1 cellular context compared by ENCODE assay signal in the genomic region with DNA sequence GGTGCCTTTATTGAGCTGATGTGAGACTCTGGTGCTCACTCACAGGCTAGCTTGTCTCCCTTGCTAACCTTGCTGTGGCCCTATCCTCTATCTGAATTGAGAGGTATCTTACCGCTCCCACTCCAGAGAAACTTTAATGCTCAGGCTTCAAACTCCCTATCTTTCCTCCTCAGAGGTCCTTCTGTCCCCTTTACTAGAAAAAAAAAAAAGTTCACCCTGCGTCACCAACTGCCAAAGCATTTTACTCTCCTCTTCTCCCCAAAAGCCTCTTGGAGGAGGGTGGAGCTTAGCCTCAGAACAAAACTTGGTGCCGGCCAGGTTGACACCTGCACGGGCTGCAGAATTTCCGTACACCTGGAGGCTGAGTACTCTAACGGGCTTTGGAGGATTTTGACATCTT.
TF ChIP-seq lines count a peak whose summit lies in the region.

No MANE protein-coding gene starts in this region.

TF ChIP-seq in K562, 482 proteins besides CTCF, POLR2A, EP300 and RAD21 (continued from another document and continues in another):
- TF ChIP-seq RFX5 (IDR thresholded peaks at IDR 0.05; ENCODE audit: low read depth, low read length) (no peak), SOX6 (IDR thresholded peaks at IDR 0.05) (peak; percentile 40; the same call in 1 of the 2 replicates), TSC22D4 (tag; IDR thresholded peaks at IDR 0.05) (no peak), JUNB (CRISPR knock-in tag; conservative IDR thresholded peaks at IDR 0.05) (no peak), TFAM (CRISPR knock-in tag; conservative IDR thresholded peaks at IDR 0.05) (no peak), ZNF23 (CRISPR knock-in tag; IDR thresholded peaks at IDR 0.05) (no peak), NFE2 (IDR thresholded peaks at IDR 0.05; ENCODE audit: low read depth) (no peak), E2F3 (CRISPR knock-in tag; IDR thresholded peaks at IDR 0.05) (no peak), ZKSCAN8 (CRISPR knock-in tag; IDR thresholded peaks at IDR 0.05) (no peak), FOXJ3 (CRISPR knock-in tag; IDR thresholded peaks at IDR 0.05) (no peak), SUPT5H (IDR thresholded peaks at IDR 0.05) (no peak), SMAD4 (CRISPR knock-in tag; conservative IDR thresholded peaks at IDR 0.05) (0 out of 2 replicates have a peak, but pooled peaks have one; percentile 54), NR3C1 (CRISPR knock-in tag; IDR thresholded peaks at IDR 0.05) (no peak), ZFP30 (CRISPR knock-in tag; IDR thresholded peaks at IDR 0.05; ENCODE audit: borderline replicate concordance) (no peak), NCOA2 (IDR thresholded peaks at IDR 0.05; ENCODE audit: partially characterized antibody in 2 of 2) (no peak), ZNF232 (CRISPR knock-in tag; IDR thresholded peaks at IDR 0.05) (no peak), TAL1 (IDR thresholded peaks at IDR 0.05) (peak; percentile 83), RBM14 (IDR thresholded peaks at IDR 0.05; ENCODE audit: borderline replicate concordance, insufficient read depth, low read depth, low read length) (no peak)
- TF ChIP-seq, protein P1, sequence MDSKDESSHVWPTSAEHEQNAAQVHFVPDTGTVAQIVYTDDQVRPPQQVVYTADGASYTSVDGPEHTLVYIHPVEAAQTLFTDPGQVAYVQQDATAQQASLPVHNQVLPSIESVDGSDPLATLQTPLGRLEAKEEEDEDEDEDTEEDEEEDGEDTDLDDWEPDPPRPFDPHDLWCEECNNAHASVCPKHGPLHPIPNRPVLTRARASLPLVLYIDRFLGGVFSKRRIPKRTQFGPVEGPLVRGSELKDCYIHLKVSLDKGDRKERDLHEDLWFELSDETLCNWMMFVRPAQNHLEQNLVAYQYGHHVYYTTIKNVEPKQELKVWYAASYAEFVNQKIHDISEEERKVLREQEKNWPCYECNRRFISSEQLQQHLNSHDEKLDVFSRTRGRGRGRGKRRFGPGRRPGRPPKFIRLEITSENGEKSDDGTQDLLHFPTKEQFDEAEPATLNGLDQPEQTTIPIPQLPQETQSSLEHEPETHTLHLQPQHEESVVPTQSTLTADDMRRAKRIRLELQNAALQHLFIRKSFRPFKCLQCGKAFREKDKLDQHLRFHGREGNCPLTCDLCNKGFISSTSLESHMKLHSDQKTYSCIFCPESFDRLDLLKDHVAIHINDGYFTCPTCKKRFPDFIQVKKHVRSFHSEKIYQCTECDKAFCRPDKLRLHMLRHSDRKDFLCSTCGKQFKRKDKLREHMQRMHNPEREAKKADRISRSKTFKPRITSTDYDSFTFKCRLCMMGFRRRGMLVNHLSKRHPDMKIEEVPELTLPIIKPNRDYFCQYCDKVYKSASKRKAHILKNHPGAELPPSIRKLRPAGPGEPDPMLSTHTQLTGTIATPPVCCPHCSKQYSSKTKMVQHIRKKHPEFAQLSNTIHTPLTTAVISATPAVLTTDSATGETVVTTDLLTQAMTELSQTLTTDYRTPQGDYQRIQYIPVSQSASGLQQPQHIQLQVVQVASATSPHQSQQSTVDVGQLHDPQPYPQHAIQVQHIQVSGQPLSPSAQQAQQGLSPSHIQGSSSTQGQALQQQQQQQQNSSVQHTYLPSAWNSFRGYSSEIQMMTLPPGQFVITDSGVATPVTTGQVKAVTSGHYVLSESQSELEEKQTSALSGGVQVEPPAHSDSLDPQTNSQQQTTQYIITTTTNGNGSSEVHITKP (IDR thresholded peaks at IDR 0.05; ENCODE audit: partially characterized antibody) = peak; percentile 34
- TF ChIP-seq, protein P2, sequence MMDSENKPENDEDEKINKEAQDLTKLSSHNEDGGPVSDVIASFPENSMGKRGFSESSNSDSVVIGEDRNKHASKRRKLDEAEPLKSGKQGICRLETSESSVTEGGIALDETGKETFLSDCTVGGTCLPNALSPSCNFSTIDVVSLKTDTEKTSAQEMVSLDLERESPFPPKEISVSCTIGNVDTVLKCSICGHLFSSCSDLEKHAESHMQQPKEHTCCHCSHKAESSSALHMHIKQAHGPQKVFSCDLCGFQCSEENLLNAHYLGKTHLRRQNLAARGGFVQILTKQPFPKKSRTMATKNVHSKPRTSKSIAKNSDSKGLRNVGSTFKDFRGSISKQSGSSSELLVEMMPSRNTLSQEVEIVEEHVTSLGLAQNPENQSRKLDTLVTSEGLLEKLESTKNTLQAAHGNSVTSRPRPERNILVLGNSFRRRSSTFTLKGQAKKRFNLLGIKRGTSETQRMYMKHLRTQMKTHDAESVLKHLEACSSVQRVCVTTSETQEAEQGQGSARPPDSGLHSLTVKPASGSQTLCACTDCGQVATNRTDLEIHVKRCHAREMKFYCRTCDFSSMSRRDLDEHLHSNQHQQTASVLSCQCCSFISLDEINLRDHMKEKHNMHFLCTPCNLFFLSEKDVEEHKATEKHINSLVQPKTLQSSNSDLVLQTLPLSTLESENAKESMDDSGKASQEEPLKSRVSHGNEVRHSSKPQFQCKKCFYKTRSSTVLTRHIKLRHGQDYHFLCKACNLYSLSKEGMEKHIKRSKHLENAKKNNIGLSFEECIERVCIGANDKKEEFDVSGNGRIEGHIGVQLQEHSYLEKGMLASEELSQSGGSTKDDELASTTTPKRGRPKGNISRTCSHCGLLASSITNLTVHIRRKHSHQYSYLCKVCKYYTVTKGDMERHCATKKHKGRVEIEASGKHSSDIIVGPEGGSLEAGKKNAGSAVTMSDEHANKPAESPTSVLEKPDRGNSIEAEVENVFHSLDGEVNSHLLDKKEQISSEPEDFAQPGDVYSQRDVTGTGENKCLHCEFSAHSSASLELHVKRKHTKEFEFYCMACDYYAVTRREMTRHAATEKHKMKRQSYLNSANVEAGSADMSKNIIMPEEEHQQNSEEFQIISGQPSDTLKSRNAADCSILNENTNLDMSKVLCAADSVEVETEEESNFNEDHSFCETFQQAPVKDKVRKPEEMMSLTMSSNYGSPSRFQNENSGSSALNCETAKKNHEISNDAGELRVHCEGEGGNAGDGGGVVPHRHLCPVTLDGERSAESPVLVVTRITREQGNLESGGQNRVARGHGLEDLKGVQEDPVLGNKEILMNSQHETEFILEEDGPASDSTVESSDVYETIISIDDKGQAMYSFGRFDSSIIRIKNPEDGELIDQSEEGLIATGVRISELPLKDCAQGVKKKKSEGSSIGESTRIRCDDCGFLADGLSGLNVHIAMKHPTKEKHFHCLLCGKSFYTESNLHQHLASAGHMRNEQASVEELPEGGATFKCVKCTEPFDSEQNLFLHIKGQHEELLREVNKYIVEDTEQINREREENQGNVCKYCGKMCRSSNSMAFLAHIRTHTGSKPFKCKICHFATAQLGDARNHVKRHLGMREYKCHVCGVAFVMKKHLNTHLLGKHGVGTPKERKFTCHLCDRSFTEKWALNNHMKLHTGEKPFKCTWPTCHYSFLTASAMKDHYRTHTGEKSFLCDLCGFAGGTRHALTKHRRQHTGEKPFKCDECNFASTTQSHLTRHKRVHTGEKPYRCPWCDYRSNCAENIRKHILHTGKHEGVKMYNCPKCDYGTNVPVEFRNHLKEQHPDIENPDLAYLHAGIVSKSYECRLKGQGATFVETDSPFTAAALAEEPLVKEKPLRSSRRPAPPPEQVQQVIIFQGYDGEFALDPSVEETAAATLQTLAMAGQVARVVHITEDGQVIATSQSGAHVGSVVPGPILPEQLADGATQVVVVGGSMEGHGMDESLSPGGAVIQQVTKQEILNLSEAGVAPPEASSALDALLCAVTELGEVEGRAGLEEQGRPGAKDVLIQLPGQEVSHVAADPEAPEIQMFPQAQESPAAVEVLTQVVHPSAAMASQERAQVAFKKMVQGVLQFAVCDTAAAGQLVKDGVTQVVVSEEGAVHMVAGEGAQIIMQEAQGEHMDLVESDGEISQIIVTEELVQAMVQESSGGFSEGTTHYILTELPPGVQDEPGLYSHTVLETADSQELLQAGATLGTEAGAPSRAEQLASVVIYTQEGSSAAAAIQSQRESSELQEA (IDR thresholded peaks at IDR 0.05; ENCODE audit: low read depth) = no peak
- TF ChIP-seq, protein P3, sequence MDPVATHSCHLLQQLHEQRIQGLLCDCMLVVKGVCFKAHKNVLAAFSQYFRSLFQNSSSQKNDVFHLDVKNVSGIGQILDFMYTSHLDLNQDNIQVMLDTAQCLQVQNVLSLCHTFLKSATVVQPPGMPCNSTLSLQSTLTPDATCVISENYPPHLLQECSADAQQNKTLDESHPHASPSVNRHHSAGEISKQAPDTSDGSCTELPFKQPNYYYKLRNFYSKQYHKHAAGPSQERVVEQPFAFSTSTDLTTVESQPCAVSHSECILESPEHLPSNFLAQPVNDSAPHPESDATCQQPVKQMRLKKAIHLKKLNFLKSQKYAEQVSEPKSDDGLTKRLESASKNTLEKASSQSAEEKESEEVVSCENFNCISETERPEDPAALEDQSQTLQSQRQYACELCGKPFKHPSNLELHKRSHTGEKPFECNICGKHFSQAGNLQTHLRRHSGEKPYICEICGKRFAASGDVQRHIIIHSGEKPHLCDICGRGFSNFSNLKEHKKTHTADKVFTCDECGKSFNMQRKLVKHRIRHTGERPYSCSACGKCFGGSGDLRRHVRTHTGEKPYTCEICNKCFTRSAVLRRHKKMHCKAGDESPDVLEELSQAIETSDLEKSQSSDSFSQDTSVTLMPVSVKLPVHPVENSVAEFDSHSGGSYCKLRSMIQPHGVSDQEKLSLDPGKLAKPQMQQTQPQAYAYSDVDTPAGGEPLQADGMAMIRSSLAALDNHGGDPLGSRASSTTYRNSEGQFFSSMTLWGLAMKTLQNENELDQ (CRISPR knock-in tag; IDR thresholded peaks at IDR 0.05; ENCODE audit: borderline replicate concordance) = no peak
- TF ChIP-seq, protein P4, sequence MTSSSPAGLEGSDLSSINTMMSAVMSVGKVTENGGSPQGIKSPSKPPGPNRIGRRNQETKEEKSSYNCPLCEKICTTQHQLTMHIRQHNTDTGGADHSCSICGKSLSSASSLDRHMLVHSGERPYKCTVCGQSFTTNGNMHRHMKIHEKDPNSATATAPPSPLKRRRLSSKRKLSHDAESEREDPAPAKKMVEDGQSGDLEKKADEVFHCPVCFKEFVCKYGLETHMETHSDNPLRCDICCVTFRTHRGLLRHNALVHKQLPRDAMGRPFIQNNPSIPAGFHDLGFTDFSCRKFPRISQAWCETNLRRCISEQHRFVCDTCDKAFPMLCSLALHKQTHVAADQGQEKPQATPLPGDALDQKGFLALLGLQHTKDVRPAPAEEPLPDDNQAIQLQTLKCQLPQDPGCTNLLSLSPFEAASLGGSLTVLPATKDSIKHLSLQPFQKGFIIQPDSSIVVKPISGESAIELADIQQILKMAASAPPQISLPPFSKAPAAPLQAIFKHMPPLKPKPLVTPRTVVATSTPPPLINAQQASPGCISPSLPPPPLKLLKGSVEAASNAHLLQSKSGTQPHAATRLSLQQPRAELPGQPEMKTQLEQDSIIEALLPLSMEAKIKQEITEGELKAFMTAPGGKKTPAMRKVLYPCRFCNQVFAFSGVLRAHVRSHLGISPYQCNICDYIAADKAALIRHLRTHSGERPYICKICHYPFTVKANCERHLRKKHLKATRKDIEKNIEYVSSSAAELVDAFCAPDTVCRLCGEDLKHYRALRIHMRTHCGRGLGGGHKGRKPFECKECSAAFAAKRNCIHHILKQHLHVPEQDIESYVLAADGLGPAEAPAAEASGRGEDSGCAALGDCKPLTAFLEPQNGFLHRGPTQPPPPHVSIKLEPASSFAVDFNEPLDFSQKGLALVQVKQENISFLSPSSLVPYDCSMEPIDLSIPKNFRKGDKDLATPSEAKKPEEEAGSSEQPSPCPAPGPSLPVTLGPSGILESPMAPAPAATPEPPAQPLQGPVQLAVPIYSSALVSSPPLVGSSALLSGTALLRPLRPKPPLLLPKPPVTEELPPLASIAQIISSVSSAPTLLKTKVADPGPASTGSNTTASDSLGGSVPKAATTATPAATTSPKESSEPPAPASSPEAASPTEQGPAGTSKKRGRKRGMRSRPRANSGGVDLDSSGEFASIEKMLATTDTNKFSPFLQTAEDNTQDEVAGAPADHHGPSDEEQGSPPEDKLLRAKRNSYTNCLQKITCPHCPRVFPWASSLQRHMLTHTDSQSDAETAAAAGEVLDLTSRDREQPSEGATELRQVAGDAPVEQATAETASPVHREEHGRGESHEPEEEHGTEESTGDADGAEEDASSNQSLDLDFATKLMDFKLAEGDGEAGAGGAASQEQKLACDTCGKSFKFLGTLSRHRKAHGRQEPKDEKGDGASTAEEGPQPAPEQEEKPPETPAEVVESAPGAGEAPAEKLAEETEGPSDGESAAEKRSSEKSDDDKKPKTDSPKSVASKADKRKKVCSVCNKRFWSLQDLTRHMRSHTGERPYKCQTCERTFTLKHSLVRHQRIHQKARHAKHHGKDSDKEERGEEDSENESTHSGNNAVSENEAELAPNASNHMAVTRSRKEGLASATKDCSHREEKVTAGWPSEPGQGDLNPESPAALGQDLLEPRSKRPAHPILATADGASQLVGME (CRISPR knock-in tag; IDR thresholded peaks at IDR 0.05) = no peak
- TF ChIP-seq, protein P5, sequence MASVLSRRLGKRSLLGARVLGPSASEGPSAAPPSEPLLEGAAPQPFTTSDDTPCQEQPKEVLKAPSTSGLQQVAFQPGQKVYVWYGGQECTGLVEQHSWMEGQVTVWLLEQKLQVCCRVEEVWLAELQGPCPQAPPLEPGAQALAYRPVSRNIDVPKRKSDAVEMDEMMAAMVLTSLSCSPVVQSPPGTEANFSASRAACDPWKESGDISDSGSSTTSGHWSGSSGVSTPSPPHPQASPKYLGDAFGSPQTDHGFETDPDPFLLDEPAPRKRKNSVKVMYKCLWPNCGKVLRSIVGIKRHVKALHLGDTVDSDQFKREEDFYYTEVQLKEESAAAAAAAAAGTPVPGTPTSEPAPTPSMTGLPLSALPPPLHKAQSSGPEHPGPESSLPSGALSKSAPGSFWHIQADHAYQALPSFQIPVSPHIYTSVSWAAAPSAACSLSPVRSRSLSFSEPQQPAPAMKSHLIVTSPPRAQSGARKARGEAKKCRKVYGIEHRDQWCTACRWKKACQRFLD (CRISPR knock-in tag; IDR thresholded peaks at IDR 0.05) = no peak
- TF ChIP-seq, protein P6, sequence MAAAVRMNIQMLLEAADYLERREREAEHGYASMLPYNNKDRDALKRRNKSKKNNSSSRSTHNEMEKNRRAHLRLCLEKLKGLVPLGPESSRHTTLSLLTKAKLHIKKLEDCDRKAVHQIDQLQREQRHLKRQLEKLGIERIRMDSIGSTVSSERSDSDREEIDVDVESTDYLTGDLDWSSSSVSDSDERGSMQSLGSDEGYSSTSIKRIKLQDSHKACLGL (CRISPR knock-in tag; IDR thresholded peaks at IDR 0.05; ENCODE audit: borderline replicate concordance, poor library complexity, severe bottlenecking) = no peak
- TF ChIP-seq, protein P7, sequence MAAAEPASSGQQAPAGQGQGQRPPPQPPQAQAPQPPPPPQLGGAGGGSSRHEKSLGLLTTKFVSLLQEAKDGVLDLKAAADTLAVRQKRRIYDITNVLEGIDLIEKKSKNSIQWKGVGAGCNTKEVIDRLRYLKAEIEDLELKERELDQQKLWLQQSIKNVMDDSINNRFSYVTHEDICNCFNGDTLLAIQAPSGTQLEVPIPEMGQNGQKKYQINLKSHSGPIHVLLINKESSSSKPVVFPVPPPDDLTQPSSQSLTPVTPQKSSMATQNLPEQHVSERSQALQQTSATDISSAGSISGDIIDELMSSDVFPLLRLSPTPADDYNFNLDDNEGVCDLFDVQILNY (CRISPR knock-in tag; IDR thresholded peaks at IDR 0.05) = no peak
- TF ChIP-seq, protein P8, sequence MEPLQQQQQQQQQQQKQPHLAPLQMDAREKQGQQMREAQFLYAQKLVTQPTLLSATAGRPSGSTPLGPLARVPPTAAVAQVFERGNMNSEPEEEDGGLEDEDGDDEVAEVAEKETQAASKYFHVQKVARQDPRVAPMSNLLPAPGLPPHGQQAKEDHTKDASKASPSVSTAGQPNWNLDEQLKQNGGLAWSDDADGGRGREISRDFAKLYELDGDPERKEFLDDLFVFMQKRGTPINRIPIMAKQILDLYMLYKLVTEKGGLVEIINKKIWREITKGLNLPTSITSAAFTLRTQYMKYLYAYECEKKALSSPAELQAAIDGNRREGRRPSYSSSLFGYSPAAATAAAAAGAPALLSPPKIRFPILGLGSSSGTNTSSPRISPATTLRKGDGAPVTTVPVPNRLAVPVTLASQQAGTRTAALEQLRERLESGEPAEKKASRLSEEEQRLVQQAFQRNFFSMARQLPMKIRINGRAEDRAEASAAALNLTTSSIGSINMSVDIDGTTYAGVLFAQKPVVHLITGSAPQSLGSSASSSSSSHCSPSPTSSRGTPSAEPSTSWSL (CRISPR knock-in tag; IDR thresholded peaks at IDR 0.05; ENCODE audit: borderline replicate concordance) = no peak
